12 cellular contexts compared by ENCODE assay signal in the genomic region with DNA sequence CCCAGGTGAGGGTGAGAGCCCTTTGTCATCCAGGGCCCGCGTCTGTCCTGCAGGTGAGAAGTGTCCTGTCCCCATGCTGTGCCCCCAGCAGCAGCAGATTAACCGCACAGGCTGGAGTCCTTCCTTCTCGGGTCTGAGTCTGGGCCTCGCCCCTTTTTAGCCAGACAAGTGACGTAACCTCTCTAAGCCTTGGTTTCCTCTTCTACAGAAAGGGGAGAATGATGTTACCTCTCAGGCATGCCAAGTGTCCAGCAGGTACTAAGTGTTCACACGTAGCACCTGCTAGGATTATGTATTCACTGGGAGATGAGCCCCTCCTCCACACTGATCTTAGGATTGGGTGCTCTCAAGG. TPM values are rescaled to one million over a fixed set of nuclear protein-coding genes. Genes with fewer than 3 reads are reported as not detected.
DNase-seq lines count a peak whose midpoint lies in the region; ATAC-seq and TF ChIP-seq lines count a peak whose summit lies in the region.
"Had no signal": no experiment of that assay in that cellular context is flagged by ENCODE, and none has a peak within 500 bp of the region (broad histone marks: within the 10 kb centered on the region; RNA-seq: fewer than 3 reads in every experiment).

No MANE protein-coding gene starts in this region.

- H3K4me1 ChIP-seq in cardiac muscle cell (ENCODE audit: low read depth) = peaks cover 21% of the 10 kb centered on the region
- H3K4me1 ChIP-seq in esophagus (ENCODE audit: control insufficient read depth in 2 of 2, insufficient read depth in 2 of 2, low read length in 1 of 2) = peaks cover 5 to 22% of the 10 kb centered on the region in 2 donors
- H3K4me1 ChIP-seq in mucosa of descending colon (ENCODE audit: low read depth) = peaks cover 53% of the 10 kb centered on the region

- DNase-seq in cardiac muscle cell (ENCODE audit: low read depth in 1 of 2, low spot score in 1 of 2) (no peak), cardiac septum (ENCODE audit: low spot score) (no peak), mucosa of descending colon (no peak), SHP77 (lab: John Stamatoyannopoulos, UW) (no peak), hypothalamus (lab: John Stamatoyannopoulos, UW) (no peak), DMS79 treated with DMSO at 0.1 percent for 48 hours (lab: John Stamatoyannopoulos, UW) (no peak)
- DNase-seq: ACHN, dorsolateral prefrontal cortex, NCI-H1417 treated with DMSO at 0.1 percent for 48 hours had no signal

- ATAC-seq in mucosa of descending colon = peak; percentile 5
- no peak for ATAC-seq in HG03159 (IDR thresholded peaks at IDR 0.05; ENCODE audit: unreplicated experiment)
- ATAC-seq: Panc1 had no signal

- TF ChIP-seq CTCF in cardiac muscle cell (IDR thresholded peaks at IDR 0.05; ENCODE audit: low read depth, low read length) (no peak), mucosa of descending colon (IDR thresholded peaks at IDR 0.05) (no peak)

- H3K27ac ChIP-seq in cardiac muscle cell (peak overlapping the region; percentile 47), esophagus (ENCODE audit: low read depth in 2 of 2, low read length in 1 of 2) (peak overlapping the region; percentile 26 to 79)

- no peak overlapping the region for H3K4me3 ChIP-seq in cardiac muscle cell
- no peak overlapping the region for H3K4me3 ChIP-seq in esophagus (ENCODE audit: low read depth in 1 of 2, low read length in 2 of 2)
- H3K4me3 ChIP-seq in mucosa of descending colon = no peak overlapping the region
- H3K4me3 ChIP-seq: dorsolateral prefrontal cortex had no signal

- intact Hi-C loops in cardiac septum (cut with DNase I) (no loop called here), mucosa of descending colon (cut with DNase I, micrococcal nuclease) (no loop called here)

- H3K36me3 ChIP-seq in cardiac muscle cell = no peaks in the 10 kb centered on the region
- H3K36me3 ChIP-seq in esophagus (ENCODE audit: control insufficient read depth in 2 of 2, insufficient read depth in 2 of 2, low read length in 1 of 2) = no peaks in the 10 kb centered on the region
- no peaks in the 10 kb centered on the region for H3K36me3 ChIP-seq in mucosa of descending colon (ENCODE audit: low read depth)

- 56 to 63% methylated on average over 7 of the region's 7 CpGs for WGBS in esophagus, 2 donors

- H3K9me3 ChIP-seq in cardiac muscle cell (ENCODE audit: low read depth) = no peaks in the 10 kb centered on the region
- H3K9me3 ChIP-seq in esophagus (ENCODE audit: control insufficient read depth in 2 of 2, insufficient read depth in 1 of 2, low read depth in 1 of 2, low read length in 1 of 2) = no peaks in the 10 kb centered on the region
- H3K9me3 ChIP-seq in mucosa of descending colon = no peaks in the 10 kb centered on the region

- H3K27me3 ChIP-seq in cardiac muscle cell (no peaks in the 10 kb centered on the region), esophagus (ENCODE audit: control insufficient read depth in 1 of 2, insufficient read depth in 2 of 2, low read length in 2 of 2) (no peaks in the 10 kb centered on the region)
- H3K27me3 ChIP-seq: dorsolateral prefrontal cortex had no signal

RNA-seq across cellular contexts. Expression of a gene that starts 6.9 kb away (rescaled TPM):
- total RNA-seq in cardiac muscle cell (32.7 and 55.8 TPM in 2 replicates), cardiac septum (19.7 TPM), mucosa of descending colon (10 to 100 TPM; 65.7 to 97.6 (median 96.6) TPM)
- polyA plus RNA-seq in cardiac muscle cell (4.6 and 7.6 TPM in 2 replicates), esophagus (1 to 10 TPM; 6.9 to 8.6 TPM)
